Comparison of ENCODE assay signal across 7 cellular contexts in genomic region chr11:119641991-119642745, GRCh38.
DNase-seq lines count a peak whose midpoint lies in the region; ATAC-seq and TF ChIP-seq lines count a peak whose summit lies in the region.

No MANE protein-coding gene starts in this region.

- no peak for ATAC-seq in GM21367 (IDR thresholded peaks at IDR 0.05; ENCODE audit: unreplicated experiment)

- no peaks in the 10 kb centered on the region for H3K9me3 ChIP-seq in SJCRH30 (replicated peaks)

- H3K36me3 Mint-ChIP-seq in glutamatergic neuron (ENCODE audit: unreplicated experiment): no peaks in the 10 kb centered on the region

- no peak overlapping the region for H3K4me3 Mint-ChIP-seq in glutamatergic neuron (ENCODE audit: unreplicated experiment)

- H3K27me3 ChIP-seq in SJCRH30: no peaks in the 10 kb centered on the region

- H3K36me3 ChIP-seq in SJCRH30: no peaks in the 10 kb centered on the region

- peaks cover 8% of the 10 kb centered on the region for H3K27me3 Mint-ChIP-seq in glutamatergic neuron (ENCODE audit: unreplicated experiment)

- TF ChIP-seq CTCF in HFF-Myc (IDR thresholded peaks at IDR 0.05; ENCODE audit: low read depth, low read length, missing control alignments): peak; percentile 75
- peak; percentile 51 for TF ChIP-seq CTCF in glutamatergic neuron (IDR thresholded peaks at IDR 0.05; ENCODE audit: partially characterized antibody, unreplicated experiment)

- peaks cover 2% of the 10 kb centered on the region for H3K9me3 Mint-ChIP-seq in glutamatergic neuron (ENCODE audit: unreplicated experiment)

- H3K4me3 ChIP-seq in HFF-Myc (replicated peaks; ENCODE audit: low read depth, low read length) (no peak overlapping the region), SJCRH30 (no peak overlapping the region)

- H3K27ac ChIP-seq in SJCRH30: peak overlapping the region; percentile 97

- peaks cover 2% of the 10 kb centered on the region for H3K4me1 Mint-ChIP-seq in glutamatergic neuron (ENCODE audit: low read depth, unreplicated experiment)

- DNase-seq in Daoy (ENCODE audit: low read depth): peak; percentile 23
- peak; percentile 9 for DNase-seq in HFF-Myc (ENCODE audit: extremely low read depth, low read depth)
- peak; percentile 72 to 87 for DNase-seq in SJCRH30
- no peak for DNase-seq in glutamatergic neuron
- no peak for DNase-seq in GF-D8 (lab: John Stamatoyannopoulos, UW)
- DNase-seq in amygdala (lab: John Stamatoyannopoulos, UW): no peak

- H3K4me1 ChIP-seq in SJCRH30: peaks cover 51% of the 10 kb centered on the region

- no peak overlapping the region for H3K27ac Mint-ChIP-seq in glutamatergic neuron (ENCODE audit: unreplicated experiment)

Comparison
In these comparisons a context has a peak if more than half of its experiments do, and no peak if none do; other contexts are left out.
1. DNase-seq: peak in Daoy (single experiment), HFF-Myc (single experiment) and SJCRH30 (2 of 2); none in glutamatergic neuron (single experiment), GF-D8 (single experiment) and amygdala (0 of 56).